20 cellular contexts compared by ENCODE assay signal in the genomic region with DNA sequence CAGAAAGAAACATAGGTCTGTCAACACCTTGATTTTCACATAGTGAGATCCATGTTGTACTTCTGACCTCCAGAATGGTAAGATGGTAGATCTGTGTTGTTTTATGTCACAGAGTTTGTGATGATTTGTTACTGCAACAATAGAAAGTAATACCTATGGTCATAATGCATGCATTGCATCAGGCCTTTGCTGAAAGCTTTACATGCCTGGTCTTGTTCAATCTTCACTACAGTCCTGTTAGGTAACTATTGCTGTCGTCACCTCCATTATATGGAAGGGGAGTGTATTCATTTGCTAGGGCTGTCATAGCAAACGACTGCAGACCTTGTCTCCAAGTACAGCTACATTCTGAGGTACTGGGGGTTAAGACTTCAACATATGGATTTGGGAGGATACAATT.
"Had no signal": no experiment of that assay in that cellular context is flagged by ENCODE, and none has a peak within 500 bp of the region (broad histone marks: within the 10 kb centered on the region; RNA-seq: fewer than 3 reads in every experiment).

No MANE protein-coding gene starts in this region.

- ATAC-seq: activated CD8-positive, alpha-beta memory T cell treated with anti-CD3 and anti-CD28 coated beads, Interleukin-2, amount 10 ng/mL, durations not matched to agents 7 days and 5 days; body of pancreas; left cardiac atrium; naive thymus-derived CD4-positive, alpha-beta T cell had no signal

- H3K4me1 ChIP-seq: body of pancreas, esophagus muscularis mucosa, parathyroid adenoma, vagina had no signal

- DNase-seq: activated CD8-positive, alpha-beta memory T cell treated with anti-CD3 and anti-CD28 coated beads, Interleukin-2, amount 10 ng/mL, durations not matched to agents 7 days and 5 days; activated effector memory CD4-positive, alpha-beta T cell treated with Interleukin-2 at 50 U/mL for 16 hours; activated T-cell treated with anti-CD3 and anti-CD28 coated beads, Interleukin-2, amount 50 U/mL, for 24 hours; amniotic stem cell; body of pancreas; cerebellar nuclear complex; foreskin fibroblast; immature natural killer cell; left cardiac atrium; naive thymus-derived CD4-positive, alpha-beta T cell; stimulated activated CD4-positive, alpha-beta T cell treated with anti-CD3 and anti-CD28 coated beads, Interleukin-15, amount 100 ng/mL, for 24 hours; stimulated activated CD4-positive, alpha-beta T cell treated with anti-CD3 and anti-CD28 coated beads, Interleukin-4, amount 100 ng/mL, for 24 hours; thyroid gland had no signal

- H3K27me3 ChIP-seq: body of pancreas, esophagus muscularis mucosa, thyroid gland, vagina had no signal

- H3K9me3 Mint-ChIP-seq: activated T-cell treated with anti-CD3 and anti-CD28 coated beads, Interleukin-2, amount 50 U/mL, for 24 hours; dendritic cell treated with granulocyte-macrophage colony-stimulating factor and Interleukin-4, amounts not matched to agents 40 ng/mL and 50 ng/mL, for 4 days had no signal

- H3K4me1 Mint-ChIP-seq: activated naive CD4-positive, alpha-beta T cell treated with anti-CD3 and anti-CD28 coated beads, Interleukin-2, amount 50 U/mL, for 24 hours had no signal

- H3K36me3 ChIP-seq: esophagus muscularis mucosa, thyroid gland, vagina had no signal

- FAIRE-seq: TTC549 had no signal

- H3K4me3 ChIP-seq: body of pancreas, esophagus muscularis mucosa, lung, thyroid gland, vagina had no signal

- H3K4me3 Mint-ChIP-seq: activated CD8-positive, alpha-beta memory T cell treated with anti-CD3 and anti-CD28 coated beads, Interleukin-2, amount 10 ng/mL, durations not matched to agents 7 days and 5 days; activated naive CD4-positive, alpha-beta T cell treated with anti-CD3 and anti-CD28 coated beads, Interleukin-2, amount 50 U/mL, for 24 hours; activated T-cell treated with anti-CD3 and anti-CD28 coated beads, Interleukin-2, amount 50 U/mL, for 24 hours; dendritic cell treated with granulocyte-macrophage colony-stimulating factor and Interleukin-4, amounts not matched to agents 40 ng/mL and 50 ng/mL, for 4 days; immature natural killer cell; naive thymus-derived CD4-positive, alpha-beta T cell had no signal

- H3K27ac Mint-ChIP-seq: activated CD8-positive, alpha-beta memory T cell treated with anti-CD3 and anti-CD28 coated beads, Interleukin-2, amount 10 ng/mL, durations not matched to agents 7 days and 5 days; activated naive CD4-positive, alpha-beta T cell treated with anti-CD3 and anti-CD28 coated beads, Interleukin-2, amount 50 U/mL, for 24 hours; activated T-cell treated with anti-CD3 and anti-CD28 coated beads, Interleukin-2, amount 50 U/mL, for 24 hours; immature natural killer cell; naive thymus-derived CD4-positive, alpha-beta T cell had no signal

- H3K27me3 Mint-ChIP-seq: dendritic cell treated with granulocyte-macrophage colony-stimulating factor and Interleukin-4, amounts not matched to agents 40 ng/mL and 50 ng/mL, for 4 days had no signal

- H3K27ac ChIP-seq: body of pancreas, esophagus muscularis mucosa, parathyroid adenoma, vagina had no signal

- H3K9me3 ChIP-seq: body of pancreas, thyroid gland, vagina had no signal
